In genomic region chr9:123807241-123807640, GRCh38 we compare ENCODE assay signal across 17 cellular contexts.
"Had no signal": no experiment of that assay in that cellular context is flagged by ENCODE, and none has a peak within 500 bp of the region (broad histone marks: within the 10 kb centered on the region; RNA-seq: fewer than 3 reads in every experiment).

No MANE protein-coding gene starts in this region.

- DNase-seq: activated CD4-positive, alpha-beta memory T cell treated with anti-CD3 and anti-CD28 coated beads, Interleukin-2, amount 10 ng/mL, durations not matched to agents 7 days and 5 days; activated CD4-positive, alpha-beta T cell treated with anti-CD3 and anti-CD28 coated beads for 48 hours; activated CD4-positive, CD25-positive, alpha-beta regulatory T cell; activated CD8-positive, alpha-beta memory T cell treated with anti-CD3 and anti-CD28 coated beads, Interleukin-2, amount 10 ng/mL, durations not matched to agents 7 days and 5 days; activated naive CD4-positive, alpha-beta T cell treated with Interleukin-2 at 50 U/mL for 16 hours; anterior cingulate cortex; effector CD8-positive, alpha-beta T cell; esophagus squamous epithelium; heart left ventricle; kidney glomerular epithelial cell; left ventricle myocardium inferior; nephron progenitor cell; nucleus accumbens; spleen; stimulated activated CD4-positive, alpha-beta T cell treated with anti-CD3 and anti-CD28 coated beads, Interleukin-4, amount 100 ng/mL, for 4 hours; testis had no signal

- H3K36me3 ChIP-seq: esophagus squamous epithelium, gastroesophageal sphincter, heart left ventricle, left ventricle myocardium inferior, spleen had no signal

- H3K4me3 ChIP-seq: esophagus squamous epithelium, gastroesophageal sphincter, heart left ventricle, left ventricle myocardium inferior, spleen, testis had no signal

- H3K9me3 ChIP-seq: esophagus squamous epithelium, gastroesophageal sphincter, heart left ventricle, left ventricle myocardium inferior, spleen, testis had no signal

- H3K27me3 ChIP-seq: esophagus squamous epithelium, gastroesophageal sphincter, heart left ventricle, spleen, testis had no signal

- H3K27ac ChIP-seq: esophagus squamous epithelium, gastroesophageal sphincter, heart left ventricle, left ventricle myocardium inferior, spleen, testis had no signal

- H3K4me1 ChIP-seq: esophagus squamous epithelium, gastroesophageal sphincter, heart left ventricle, left ventricle myocardium inferior, spleen, testis had no signal
